1 cellular context compared by ENCODE assay signal in genomic region chr12:52036587-52037171, GRCh38.
TF ChIP-seq lines count a peak whose summit lies in the region.

No MANE protein-coding gene starts in this region.

TF ChIP-seq in HepG2, 621 proteins besides CTCF, POLR2A, EP300 and RAD21 (continued from another document and continues in another):
- TF ChIP-seq ZBTB2 (CRISPR knock-in tag; IDR thresholded peaks at IDR 0.05; ENCODE audit: low read depth) (0 out of 2 replicates have a peak, but pooled peaks have one; percentile 61), TFAP4 (IDR thresholded peaks at IDR 0.05; ENCODE audit: borderline replicate concordance, low read depth) (no peak), ZNF414 (CRISPR knock-in tag; IDR thresholded peaks at IDR 0.05) (no peak), SAFB2 (CRISPR knock-in tag; IDR thresholded peaks at IDR 0.05; ENCODE audit: borderline replicate concordance, low read depth) (no peak), ZMYM2 (CRISPR knock-in tag; IDR thresholded peaks at IDR 0.05) (no peak), PREB (CRISPR knock-in tag; IDR thresholded peaks at IDR 0.05) (no peak), BCL6 (CRISPR knock-in tag; IDR thresholded peaks at IDR 0.05) (peak; percentile 60), ARID5B (CRISPR knock-in tag; IDR thresholded peaks at IDR 0.05) (peak; percentile 59; the same call in 1 of the 2 replicates), ZFP90 (CRISPR knock-in tag; IDR thresholded peaks at IDR 0.05; ENCODE audit: borderline replicate concordance) (no peak), BCL3 (CRISPR knock-in tag; IDR thresholded peaks at IDR 0.05) (no peak; the same call in 1 of the 2 replicates), HCFC1 (IDR thresholded peaks at IDR 0.05; ENCODE audit: low read depth, low read length) (no peak), MYC (CRISPR knock-in tag; IDR thresholded peaks at IDR 0.05; ENCODE audit: borderline replicate concordance) (peak; percentile 37; the same call in 1 of the 2 replicates), ZNF530 (CRISPR knock-in tag; IDR thresholded peaks at IDR 0.05; ENCODE audit: low read depth) (no peak), ZNF558 (CRISPR knock-in tag; IDR thresholded peaks at IDR 0.05; ENCODE audit: borderline replicate concordance) (no peak), ZNF549 (CRISPR knock-in tag; IDR thresholded peaks at IDR 0.05) (no peak), GPBP1L1 (CRISPR knock-in tag; IDR thresholded peaks at IDR 0.05) (no peak), ZNF788 (CRISPR knock-in tag; IDR thresholded peaks at IDR 0.05; ENCODE audit: borderline replicate concordance) (no peak), ZSCAN21 (CRISPR knock-in tag; IDR thresholded peaks at IDR 0.05; ENCODE audit: borderline replicate concordance) (no peak), ZNF646 (CRISPR knock-in tag; IDR thresholded peaks at IDR 0.05) (no peak), SRY (CRISPR knock-in tag; IDR thresholded peaks at IDR 0.05) (no peak; the same call in none of the 2 replicates), KDM4B (CRISPR knock-in tag; IDR thresholded peaks at IDR 0.05) (no peak), PBX2 (CRISPR knock-in tag; IDR thresholded peaks at IDR 0.05) (no peak), TAF15 (IDR thresholded peaks at IDR 0.05; ENCODE audit: low read depth, low read length, poor library complexity, severe bottlenecking) (no peak), EHMT2 (IDR thresholded peaks at IDR 0.05; ENCODE audit: borderline replicate concordance, low read depth, low read length) (no peak), CCDC6 (CRISPR knock-in tag; IDR thresholded peaks at IDR 0.05) (peak; percentile 52; the same call in 1 of the 2 replicates), LBX2 (CRISPR knock-in tag; IDR thresholded peaks at IDR 0.05; ENCODE audit: borderline replicate concordance) (no peak), ISX (CRISPR knock-in tag; conservative IDR thresholded peaks at IDR 0.05) (no peak), CENPT (CRISPR knock-in tag; IDR thresholded peaks at IDR 0.05; ENCODE audit: low read depth) (no peak), ZNF10 (CRISPR knock-in tag; IDR thresholded peaks at IDR 0.05; ENCODE audit: borderline replicate concordance, low read depth) (no peak), NFIB (CRISPR knock-in tag; IDR thresholded peaks at IDR 0.05; ENCODE audit: borderline replicate concordance) (no peak), MAFG (CRISPR knock-in tag; IDR thresholded peaks at IDR 0.05) (no peak), ELF3 (CRISPR knock-in tag; IDR thresholded peaks at IDR 0.05) (no peak), ZBTB8A (CRISPR knock-in tag; IDR thresholded peaks at IDR 0.05; ENCODE audit: borderline replicate concordance, low read depth) (no peak), ZNF782 (CRISPR knock-in tag; IDR thresholded peaks at IDR 0.05; ENCODE audit: borderline replicate concordance) (no peak), ZNF337 (CRISPR knock-in tag; IDR thresholded peaks at IDR 0.05; ENCODE audit: borderline replicate concordance, low read depth) (no peak), TBL1XR1 (IDR thresholded peaks at IDR 0.05; ENCODE audit: borderline replicate concordance, low read length, partially characterized antibody) (peak; percentile 33), POLR2AphosphoS2 (IDR thresholded peaks at IDR 0.05; ENCODE audit: low read depth, low read length) (no peak), NFYC (CRISPR knock-in tag; IDR thresholded peaks at IDR 0.05) (no peak), PAX8 (CRISPR knock-in tag; IDR thresholded peaks at IDR 0.05; ENCODE audit: borderline replicate concordance) (no peak), ZNF264 (CRISPR knock-in tag; IDR thresholded peaks at IDR 0.05) (no peak), RBFOX2 (IDR thresholded peaks at IDR 0.05; ENCODE audit: low read depth, low read length) (peak; percentile 39), MED1 (CRISPR knock-in tag; IDR thresholded peaks at IDR 0.05) (no peak; the same call in 1 of the 2 replicates), JARID2 (CRISPR knock-in tag; IDR thresholded peaks at IDR 0.05; ENCODE audit: insufficient replicate concordance) (no peak), ZNF841 (CRISPR knock-in tag; IDR thresholded peaks at IDR 0.05; ENCODE audit: borderline replicate concordance) (no peak), POGZ (CRISPR knock-in tag; IDR thresholded peaks at IDR 0.05) (no peak; the same call in 1 of the 2 replicates), ZNF256 (CRISPR knock-in tag; conservative IDR thresholded peaks at IDR 0.05) (no peak)
